In the genomic region with DNA sequence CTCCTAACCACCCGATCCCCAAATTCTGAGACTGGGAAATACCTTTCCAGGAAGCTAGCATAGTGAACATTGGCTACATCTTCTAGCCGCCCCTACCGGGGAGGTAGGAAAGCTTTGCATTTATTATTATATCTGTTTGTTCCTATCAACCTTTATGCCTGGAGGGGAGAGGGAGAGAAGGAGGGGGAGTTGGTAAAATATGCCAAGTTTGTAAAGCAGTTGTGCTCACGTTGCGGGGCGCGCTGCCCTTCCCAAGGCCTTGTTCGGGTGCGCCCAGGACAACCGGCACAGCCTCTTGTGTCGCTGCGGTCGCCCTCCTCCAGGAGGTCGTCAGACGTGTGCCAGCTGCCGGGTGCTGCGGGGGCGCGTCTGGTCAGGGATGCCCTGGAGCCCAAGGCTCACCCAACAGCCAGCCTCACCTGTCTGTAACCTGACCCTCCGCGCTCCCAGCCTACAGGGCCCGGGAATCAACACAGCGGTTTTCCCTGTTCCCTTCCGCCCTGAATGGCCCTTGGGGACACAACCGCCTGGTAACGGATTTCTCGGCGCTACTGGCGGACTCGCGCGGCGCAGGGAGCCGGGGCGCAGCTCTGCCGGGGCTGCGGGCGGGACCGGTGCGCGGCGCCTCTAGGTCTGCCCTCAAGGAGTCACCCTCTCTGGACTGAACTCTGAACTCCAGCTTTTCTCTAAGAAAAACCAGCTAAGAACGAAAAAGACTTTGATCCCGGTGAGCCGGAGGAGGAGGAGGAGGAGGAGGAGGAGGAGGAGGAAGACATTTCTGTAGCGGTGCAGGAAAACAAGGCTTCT, we compare ENCODE assay signal across 9 cellular contexts. TPM values are rescaled to one million over a fixed set of nuclear protein-coding genes. Genes with fewer than 3 reads are reported as not detected.
A peak's percentile ranks its signal among the peaks of the same experiment; 100 is the strongest.
DNase-seq lines count a peak whose midpoint lies in the region; ATAC-seq and TF ChIP-seq lines count a peak whose summit lies in the region.
"Had no signal": no experiment of that assay in that cellular context is flagged by ENCODE, and none has a peak within 500 bp of the region (broad histone marks: within the 10 kb centered on the region; RNA-seq: fewer than 3 reads in every experiment).

No MANE protein-coding gene starts in this region.

- ATAC-seq in HG03378 (IDR thresholded peaks at IDR 0.05; ENCODE audit: unreplicated experiment), result no peak

- WGBS in endodermal cell (ENCODE audit: insufficient coverage in 1 of 2, insufficient read length in 1 of 2), 2 experiments, result 5% methylated on average over 17 to 46 of the region's 46 CpGs

- peaks cover 35% of the 10 kb centered on the region for H3K27me3 Mint-ChIP-seq in endodermal cell (ENCODE audit: insufficient read depth)

- no peaks in the 10 kb centered on the region for H3K4me1 ChIP-seq in HAP-1
- H3K4me1 ChIP-seq in endodermal cell (ENCODE audit: control insufficient read depth, insufficient read depth, low read length), result peaks cover 4% of the 10 kb centered on the region
- peaks cover 4% of the 10 kb centered on the region for H3K4me1 ChIP-seq in parathyroid adenoma

- peak overlapping the region; percentile 61 for H3K4me2 ChIP-seq in parathyroid adenoma (ENCODE audit: low read length)

- peak overlapping the region; percentile 61 for H3K4me3 Mint-ChIP-seq in endodermal cell

- H3K4me3 ChIP-seq in HAP-1 (peak overlapping the region; percentile 18), endodermal cell (ENCODE audit: low read length) (peak overlapping the region; percentile 79), parathyroid adenoma (ENCODE audit: low read depth, low read length) (peak overlapping the region; percentile 33)

- H3K9me3 Mint-ChIP-seq in endodermal cell, result no peaks in the 10 kb centered on the region

- H3K27ac ChIP-seq in endodermal cell (ENCODE audit: low read depth, low read length) (no peak overlapping the region), parathyroid adenoma (no peak overlapping the region)

- TF ChIP-seq CTCF in endodermal cell (conservative IDR thresholded peaks at IDR 0.05), result peak; percentile 40
- TF ChIP-seq CTCF in parathyroid adenoma (IDR thresholded peaks at IDR 0.05), result no peak
- TF ChIP-seq CTCF in GM20000 (IDR thresholded peaks at IDR 0.05; ENCODE audit: extremely low read depth, missing control alignments), result no peak

- in situ Hi-C loops in HAP-1 (cut with MboI; ENCODE audit: low sequenced_read_pairs), result no loop called here

- no peak overlapping the region for H3K9ac ChIP-seq in endodermal cell (ENCODE audit: extremely low read depth, low read length, poor library complexity, severe bottlenecking)
- H3K9ac ChIP-seq in parathyroid adenoma, result no peak overlapping the region

- no peaks in the 10 kb centered on the region for H3K79me2 ChIP-seq in parathyroid adenoma

- H3K27me3 ChIP-seq in HAP-1 (ENCODE audit: low read depth), result peaks cover 70% of the 10 kb centered on the region
- H3K27me3 ChIP-seq in endodermal cell (ENCODE audit: control insufficient read depth, insufficient read depth, low read length, poor library complexity, severe bottlenecking), result peaks cover 71% of the 10 kb centered on the region
- peaks cover 3% of the 10 kb centered on the region for H3K27me3 ChIP-seq in parathyroid adenoma (ENCODE audit: control insufficient read depth, insufficient read depth, low read length)

- H3K36me3 Mint-ChIP-seq in endodermal cell (ENCODE audit: low read depth), result peaks cover 1% of the 10 kb centered on the region

- H3K4me1 Mint-ChIP-seq in endodermal cell, result peaks cover 21% of the 10 kb centered on the region

- peak overlapping the region; percentile 29 for H3K27ac Mint-ChIP-seq in endodermal cell

- H3K9me3 ChIP-seq in HAP-1 (no peaks in the 10 kb centered on the region), endodermal cell (ENCODE audit: control insufficient read depth, low read length) (no peaks in the 10 kb centered on the region), parathyroid adenoma (ENCODE audit: control insufficient read depth, low read length) (no peaks in the 10 kb centered on the region)

- peak overlapping the region; percentile 68 for H2AFZ ChIP-seq in parathyroid adenoma

- H3K36me3 ChIP-seq in HAP-1 (replicated peaks) (no peaks in the 10 kb centered on the region), endodermal cell (ENCODE audit: control insufficient read depth, insufficient read depth, low read length) (no peaks in the 10 kb centered on the region), parathyroid adenoma (ENCODE audit: control insufficient read depth, insufficient read depth, low read length) (no peaks in the 10 kb centered on the region)

- DNase-seq in HAP-1 (ENCODE audit: low spot score in 2 of 2) (peak in 1 of 2 experiments; percentile 42), NCI-H2171 treated with DMSO at 0.1 percent for 48 hours (lab: John Stamatoyannopoulos, UW) (peak; percentile 92), endodermal cell (peak; percentile 93), GOT3 (lab: John Stamatoyannopoulos, UW) (no peak), anterior cingulate cortex (lab: John Stamatoyannopoulos, UW) (no peak), GM20000 (ENCODE audit: low spot score) (no peak)

RNA-seq across cellular contexts. Expression of a gene that starts 1.1 kb away (rescaled TPM):
- 10 to 100 TPM; 15.3 to 17.0 TPM for total RNA-seq in endodermal cell
- 0.96 TPM for polyA plus RNA-seq in endodermal cell (2013, experiment 1 of 2)
- 1.2 TPM for polyA plus RNA-seq in endodermal cell (2013, experiment 2 of 2)
- total RNA-seq: glomerular endothelial cell had no signal

Comparison
In these comparisons a context has a peak if more than half of its experiments do, and no peak if none do; other contexts are left out.
1. DNase-seq: peak in NCI-H2171 treated with DMSO at 0.1 percent for 48 hours (single experiment) and endodermal cell (single experiment); none in GOT3 (single experiment), anterior cingulate cortex (0 of 58) and GM20000 (single experiment).
2. H3K4me3 ChIP-seq: peak in every context shown above with its lines; median percentile 79 in endodermal cell; 33 in parathyroid adenoma; 18 in HAP-1.